ENCODE assay signal across 10 cellular contexts in the genomic region with DNA sequence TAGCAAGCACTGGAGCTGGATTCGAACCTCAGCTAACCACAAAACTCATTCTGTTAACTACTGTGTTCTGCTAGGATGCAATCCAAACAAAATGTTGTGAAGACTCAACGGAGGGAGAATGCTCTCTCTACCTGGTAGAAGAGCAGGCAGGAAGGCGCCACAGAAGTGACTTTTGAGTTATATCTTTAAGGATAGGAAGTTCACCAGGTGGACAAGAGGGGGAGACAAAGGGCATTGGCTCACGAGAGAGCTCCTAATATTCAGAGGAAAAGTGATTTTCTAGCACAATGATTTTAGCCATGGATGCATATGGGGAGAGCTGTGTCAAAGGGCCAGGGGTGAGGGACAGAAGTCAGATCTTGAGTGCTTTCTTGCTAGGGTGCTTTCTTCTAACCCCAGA.
A peak's percentile ranks its signal among the peaks of the same experiment; 100 is the strongest.
DNase-seq lines count a peak whose midpoint lies in the region; ATAC-seq, FAIRE-seq and TF ChIP-seq lines count a peak whose summit lies in the region.
"Had no signal": no experiment of that assay in that cellular context is flagged by ENCODE, and none has a peak within 500 bp of the region (broad histone marks: within the 10 kb centered on the region; RNA-seq: fewer than 3 reads in every experiment).

No MANE protein-coding gene starts in this region.

- in situ Hi-C loops in GM12878 (cut with MboI): no loop called here

- H3K27ac ChIP-seq in GM12878 (ENCODE audit: control insufficient read depth, insufficient read depth): no peak overlapping the region
- H3K27ac ChIP-seq in sigmoid colon: no peak overlapping the region
- H3K27ac ChIP-seq: BLaER1, epithelial cell of prostate had no signal

- DNase-seq in NCI-H1092 treated with DMSO at 0.1 percent for 48 hours (lab: John Stamatoyannopoulos, UW): peak; percentile 36
- no peak for DNase-seq in NCI-H1092 (lab: John Stamatoyannopoulos, UW)
- DNase-seq in HTR-8/SVneo (ENCODE audit: insufficient read length, low spot score): no peak
- DNase-seq in GM12878 (ENCODE audit: low read depth, low spot score): no peak
- peak in 1 of 2 experiments; percentile 34 for DNase-seq in mesothelial cell of epicardium (ENCODE audit: low spot score in 2 of 2, unreplicated experiment in 2 of 2)
- no peak for DNase-seq in sigmoid colon
- no peak for DNase-seq in activated T-cell treated with anti-CD3 and anti-CD28 coated beads, Interleukin-2, amount 50 U/mL, for 1 hour
- no peak for DNase-seq in DMS153 (lab: John Stamatoyannopoulos, UW)

- no peak overlapping the region for H3K4me3 ChIP-seq in GM12878
- H3K4me3 ChIP-seq in sigmoid colon: no peak overlapping the region
- H3K4me3 ChIP-seq: BLaER1 had no signal

- FAIRE-seq in HTR-8/SVneo (lab: Jason Lieb, UNC) (peak; percentile 69), GM12878 (lab: Jason Lieb, UNC) (no peak)

- H2AFZ ChIP-seq in GM12878 (ENCODE audit: control insufficient read depth, low read depth, low read length): no peak overlapping the region

- H3K27me3 ChIP-seq in GM12878 (replicated peaks in 1 of 2; ENCODE audit: control insufficient read depth in 2 of 2, insufficient read depth in 2 of 2, low read length in 1 of 2): peaks cover 0 to 2% of the 10 kb centered on the region in 2 experiments; a peak in 1 of 4 replicates
- no peaks in the 10 kb centered on the region for H3K27me3 ChIP-seq in sigmoid colon
- H3K27me3 ChIP-seq: BLaER1 had no signal

- no peak overlapping the region for H3K27ac Mint-ChIP-seq in mesothelial cell of epicardium

- H3K9me3 ChIP-seq in GM12878 (replicated peaks; ENCODE audit: control insufficient read depth, insufficient read depth, low read length) (no peaks in the 10 kb centered on the region), sigmoid colon (no peaks in the 10 kb centered on the region)
- H3K9me3 ChIP-seq: BLaER1 had no signal

- no peaks in the 10 kb centered on the region for H3K4me1 Mint-ChIP-seq in mesothelial cell of epicardium

- SMC1A ChIA-PET in GM12878 (lab: Charles Lee; ENCODE audit: uncharacterized antibody, unreplicated experiment): interaction anchor here (1.0 to 1.7 kb wide), 4 partner anchors 56 to 304 kb away, joined by 3 to 6 read pairs (median 4); no protein-coding TSS in a partner anchor

- ATAC-seq in GM12878: peak; percentile 52; the same call in 1 of the 3 replicates

- peak; percentile 40; the same call in 1 of the 2 replicates for TF ChIP-seq RAD21 in GM12878 (IDR thresholded peaks at IDR 0.05; ENCODE audit: insufficient read depth, low read depth, low read length)

- TF ChIP-seq CTCF in GM12878 (IDR thresholded peaks at IDR 0.05 in 2 of 3, conservative IDR thresholded peaks at IDR 0.05 in 1 of 3; ENCODE audit: control insufficient read depth in 2 of 3, extremely low read depth in 1 of 3, insufficient read depth in 1 of 3, low read depth in 3 of 3, low read length in 3 of 3) (peak; percentile 46 to 62 (median 53)), mesothelial cell of epicardium (IDR thresholded peaks at IDR 0.05; ENCODE audit: unreplicated experiment) (peak; percentile 23), sigmoid colon (IDR thresholded peaks at IDR 0.05) (no peak)

- H3K79me2 ChIP-seq in GM12878 (ENCODE audit: control insufficient read depth, insufficient read depth, low read length): no peaks in the 10 kb centered on the region

- H3K27me3 Mint-ChIP-seq in mesothelial cell of epicardium (ENCODE audit: low read depth): peaks cover 43% of the 10 kb centered on the region

- no peaks in the 10 kb centered on the region for H4K20me1 ChIP-seq in GM12878 (ENCODE audit: control insufficient read depth, insufficient read depth)
- H4K20me1 ChIP-seq: BLaER1 had no signal

- POLR2A ChIA-PET in GM12878 (lab: Charles Lee): no interaction called here

- peaks cover under 1% of the 10 kb centered on the region for H3K9me3 Mint-ChIP-seq in mesothelial cell of epicardium

- intact Hi-C loops in GM12878 (cut with micrococcal nuclease; ENCODE audit: unreplicated experiment): loop anchor here (2.0 kb wide), 1 partner anchor 165 kb away; no protein-coding TSS in a partner anchor
- intact Hi-C loops in sigmoid colon (cut with DNase I): no loop called here

- no peak overlapping the region for H3K4me2 ChIP-seq in GM12878 (ENCODE audit: control insufficient read depth, insufficient read depth)
- H3K4me2 ChIP-seq: BLaER1 had no signal

- no peak overlapping the region for H3K9ac ChIP-seq in GM12878 (ENCODE audit: control insufficient read depth, insufficient read depth, low read length)
- H3K9ac ChIP-seq: BLaER1 had no signal

- WGBS in GM12878 (ENCODE audit: insufficient coverage, insufficient replicate concordance, low lambda C conversion rate, missing lambda C conversion rate): 13% methylated on average over 4 of the region's 4 CpGs
- WGBS in sigmoid colon, 2 donors: 48 to 59% methylated on average over 4 of the region's 4 CpGs

- H3K36me3 ChIP-seq in GM12878 (ENCODE audit: control insufficient read depth in 2 of 2, insufficient read depth in 2 of 2, low read length in 1 of 2) (no peaks in the 10 kb centered on the region), sigmoid colon (no peaks in the 10 kb centered on the region)
- H3K36me3 ChIP-seq: BLaER1 had no signal

- H3K4me3 Mint-ChIP-seq in mesothelial cell of epicardium: no peak overlapping the region

- CTCF ChIA-PET in GM12878 (lab: Yijun Ruan, JAX): interaction anchor here (0.7 to 3.6 kb wide), 8 partner anchors 15 to 329 kb away, joined by 3 to 26 read pairs (median 4); no protein-coding TSS in a partner anchor

- no peaks in the 10 kb centered on the region for H3K36me3 Mint-ChIP-seq in mesothelial cell of epicardium

- no TSS peak for BruUV-seq in GM12878 (replicated peaks; lab: Mats Ljungman, UMichigan)

- RAD21 ChIA-PET in GM12878 (lab: Charles Lee; ENCODE audit: unreplicated experiment): interaction anchor here (1.7 kb wide), 1 partner anchor 165 kb away, joined by 12 read pairs; no protein-coding TSS in a partner anchor

- TF ChIP-seq EP300 in GM12878 (IDR thresholded peaks at IDR 0.05; ENCODE audit: borderline replicate concordance in 1 of 2, control insufficient read depth in 1 of 2, low read depth in 2 of 2, low read length in 2 of 2) (no peak), sigmoid colon (IDR thresholded peaks at IDR 0.05) (no peak)

- no peaks in the 10 kb centered on the region for H3K4me1 ChIP-seq in GM12878 (ENCODE audit: control insufficient read depth, insufficient read depth, low read length)
- H3K4me1 ChIP-seq in sigmoid colon: no peaks in the 10 kb centered on the region
- H3K4me1 ChIP-seq: BLaER1 had no signal

- TF ChIP-seq POLR2A in GM12878 (IDR thresholded peaks at IDR 0.05; ENCODE audit: low read depth, low read length) (no peak), sigmoid colon (IDR thresholded peaks at IDR 0.05) (no peak)

TF ChIP-seq in GM12878, 131 proteins besides CTCF, POLR2A, EP300 and RAD21:
- TF ChIP-seq PAX8 (IDR thresholded peaks at IDR 0.05) (no peak), ESRRA (IDR thresholded peaks at IDR 0.05; ENCODE audit: low read length) (no peak), ZNF274 (IDR thresholded peaks at IDR 0.05; ENCODE audit: insufficient read depth, insufficient read length) (no peak), PML (IDR thresholded peaks at IDR 0.05; ENCODE audit: low read length) (no peak), SMC3 (IDR thresholded peaks at IDR 0.05; ENCODE audit: borderline replicate concordance, low read length) (peak; percentile 39; the same call in 1 of the 2 replicates)

Comparison
In these comparisons a context has a peak if more than half of its experiments do, and no peak if none do; other contexts are left out.
1. CTCF ChIP-seq: peak in GM12878 (3 of 3) and mesothelial cell of epicardium (single experiment); none in sigmoid colon (0 of 4).